6 cellular contexts compared by ENCODE assay signal in genomic region chr4:44964086-44964485, GRCh38.
DNase-seq lines count a peak whose midpoint lies in the region; ATAC-seq, FAIRE-seq and TF ChIP-seq lines count a peak whose summit lies in the region.
"Not testable (repeated sequence)": the region's sequence is repeated elsewhere in the genome, so short reads cannot be mapped to it uniquely, and the experiment has no call there.

No MANE protein-coding gene starts in this region.

- not testable (repeated sequence) for H3K4me3 ChIP-seq in PC-3 (ENCODE audit: low read length); mammary epithelial cell (replicated peaks in 1 of 3; ENCODE audit: insufficient read depth in 1 of 3, low read depth in 2 of 3, low read length in 3 of 3); bronchial epithelial cell (ENCODE audit: low read depth, low read length); epithelial cell of esophagus (ENCODE audit: low read length)

- in situ Hi-C loops in mammary epithelial cell (cut with MboI; ENCODE audit: low sequenced_read_pairs in 2 of 2): not testable (repeated sequence)

- not testable (repeated sequence) for H3K4me2 ChIP-seq in PC-3 (ENCODE audit: low read length)
- peak overlapping the region; percentile 10 for H3K4me2 ChIP-seq in mammary epithelial cell (ENCODE audit: insufficient read depth, low read depth, low read length)

- H3K27me3 ChIP-seq in PC-3 (ENCODE audit: low read length); mammary epithelial cell (ENCODE audit: insufficient read depth, low read length); bronchial epithelial cell (ENCODE audit: control insufficient read depth, insufficient read depth, low read length): not testable (repeated sequence)

- H3K4me3 Mint-ChIP-seq in MCF 10A (ENCODE audit: unreplicated experiment): not testable (repeated sequence)

- H3K9ac ChIP-seq in PC-3 (ENCODE audit: low read length): not testable (repeated sequence)
- peak overlapping the region; percentile 22 for H3K9ac ChIP-seq in mammary epithelial cell (ENCODE audit: insufficient read depth, low read length)

- not testable (repeated sequence) for H4K20me1 ChIP-seq in PC-3 (ENCODE audit: low read length); mammary epithelial cell (ENCODE audit: insufficient read depth, low read length)

- not testable (repeated sequence) for FAIRE-seq in bronchial epithelial cell (lab: Jason Lieb, UNC)

- not testable (repeated sequence) for H3K27ac ChIP-seq in PC-3 (ENCODE audit: low read length)
- H3K27ac ChIP-seq in mammary epithelial cell (ENCODE audit: insufficient read depth, low read depth, low read length): peak overlapping the region; percentile 97

- BruUV-seq in PC-3 (replicated peaks; lab: Mats Ljungman, UMichigan); MCF 10A (replicated peaks; lab: Mats Ljungman, UMichigan); mammary epithelial cell (replicated peaks; lab: Mats Ljungman, UMichigan): not testable (repeated sequence)

- H3F3A ChIP-seq in PC-3 (ENCODE audit: low read length, unreplicated experiment): not testable (repeated sequence)

- not testable (repeated sequence) for H3K36me3 Mint-ChIP-seq in MCF 10A (ENCODE audit: insufficient read depth, unreplicated experiment)

- dilution Hi-C loops in mammary epithelial cell (cut with HindIII; ENCODE audit: low sequenced_read_pairs): not testable (repeated sequence)

- CTCF ChIA-PET in PC-3 (lab: Charles Lee); MCF 10A (lab: Yijun Ruan, JAX); mammary epithelial cell (lab: Charles Lee; ENCODE audit: low non-redundant PET): not testable (repeated sequence)

- intact Hi-C loops in PC-3 (cut with micrococcal nuclease); MCF 10A (cut with micrococcal nuclease); mammary epithelial cell (cut with micrococcal nuclease): not testable (repeated sequence)

- not testable (repeated sequence) for H2AFZ ChIP-seq in PC-3 (ENCODE audit: low read length)
- peak overlapping the region; percentile 57 for H2AFZ ChIP-seq in mammary epithelial cell (ENCODE audit: low read depth, low read length)

- TF ChIP-seq CTCF in PC-3 (conservative IDR thresholded peaks at IDR 0.05; ENCODE audit: low read depth, low read length); MCF 10A (IDR thresholded peaks at IDR 0.05; ENCODE audit: unreplicated experiment); mammary epithelial cell (conservative IDR thresholded peaks at IDR 0.05 in 1 of 2, IDR thresholded peaks at IDR 0.05 in 1 of 2; ENCODE audit: extremely low read depth in 1 of 2, insufficient read depth in 1 of 2, low read depth in 1 of 2, low read length in 2 of 2); bronchial epithelial cell (IDR thresholded peaks at IDR 0.05; ENCODE audit: insufficient read depth, low read length, severe bottlenecking); epithelial cell of esophagus (IDR thresholded peaks at IDR 0.05; ENCODE audit: insufficient read depth, low read depth, low read length, missing control alignments): not testable (repeated sequence)

- WGBS in mammary epithelial cell (ENCODE audit: low coverage, missing lambda C conversion rate): 35% methylated on average over 5 of the region's 5 CpGs

- H3K79me2 ChIP-seq in PC-3 (ENCODE audit: low read length); mammary epithelial cell (ENCODE audit: insufficient read depth, low read length): not testable (repeated sequence)

- not testable (repeated sequence) for H3K9me3 Mint-ChIP-seq in MCF 10A (ENCODE audit: unreplicated experiment)

- not testable (repeated sequence) for H3K4me1 Mint-ChIP-seq in MCF 10A (ENCODE audit: insufficient read depth, unreplicated experiment)

- DNase-seq in PC-3 (peak; percentile 21), MCF 10A (ENCODE audit: unreplicated experiment) (peak; percentile 4), mammary epithelial cell (peak; percentile 55), bronchial epithelial cell (ENCODE audit: low read depth) (peak; percentile 6), epithelial cell of esophagus (ENCODE audit: low read depth) (peak; percentile 5), renal cortical epithelial cell (ENCODE audit: low read depth) (peak; percentile 10)

- not testable (repeated sequence) for ATAC-seq in PC-3

- H3K9me3 ChIP-seq in PC-3 (ENCODE audit: low read length); mammary epithelial cell (replicated peaks; ENCODE audit: insufficient read depth, low read length): not testable (repeated sequence)

- POLR2A ChIA-PET in PC-3 (lab: Charles Lee; ENCODE audit: unreplicated experiment); MCF 10A (lab: Yijun Ruan, JAX): not testable (repeated sequence)

- not testable (repeated sequence) for H3K27ac Mint-ChIP-seq in MCF 10A (ENCODE audit: low read depth, unreplicated experiment)

- not testable (repeated sequence) for H3K4me1 ChIP-seq in PC-3 (ENCODE audit: insufficient read depth, low read length)
- H3K4me1 ChIP-seq in mammary epithelial cell (ENCODE audit: insufficient read depth, low read length): peaks cover 43% of the 10 kb centered on the region

- H3K27me3 Mint-ChIP-seq in MCF 10A (ENCODE audit: insufficient read depth, unreplicated experiment): not testable (repeated sequence)

- H3K9me2 ChIP-seq in PC-3 (replicated peaks; ENCODE audit: low read length): not testable (repeated sequence)

- not testable (repeated sequence) for H3K36me3 ChIP-seq in PC-3 (ENCODE audit: low read depth, low read length); mammary epithelial cell (ENCODE audit: insufficient read depth, low read length); bronchial epithelial cell (ENCODE audit: control insufficient read depth, insufficient read depth, low read length)

Comparison
In these comparisons a context has a peak if more than half of its experiments do, and no peak if none do; other contexts are left out.
1. DNase-seq: peak in every context shown above with its lines; median percentile 55 in mammary epithelial cell; 21 in PC-3; 10 in renal cortical epithelial cell; 6 in bronchial epithelial cell; 5 in epithelial cell of esophagus; 4 in MCF 10A.